8 cellular contexts compared by ENCODE assay signal in the genomic region with DNA sequence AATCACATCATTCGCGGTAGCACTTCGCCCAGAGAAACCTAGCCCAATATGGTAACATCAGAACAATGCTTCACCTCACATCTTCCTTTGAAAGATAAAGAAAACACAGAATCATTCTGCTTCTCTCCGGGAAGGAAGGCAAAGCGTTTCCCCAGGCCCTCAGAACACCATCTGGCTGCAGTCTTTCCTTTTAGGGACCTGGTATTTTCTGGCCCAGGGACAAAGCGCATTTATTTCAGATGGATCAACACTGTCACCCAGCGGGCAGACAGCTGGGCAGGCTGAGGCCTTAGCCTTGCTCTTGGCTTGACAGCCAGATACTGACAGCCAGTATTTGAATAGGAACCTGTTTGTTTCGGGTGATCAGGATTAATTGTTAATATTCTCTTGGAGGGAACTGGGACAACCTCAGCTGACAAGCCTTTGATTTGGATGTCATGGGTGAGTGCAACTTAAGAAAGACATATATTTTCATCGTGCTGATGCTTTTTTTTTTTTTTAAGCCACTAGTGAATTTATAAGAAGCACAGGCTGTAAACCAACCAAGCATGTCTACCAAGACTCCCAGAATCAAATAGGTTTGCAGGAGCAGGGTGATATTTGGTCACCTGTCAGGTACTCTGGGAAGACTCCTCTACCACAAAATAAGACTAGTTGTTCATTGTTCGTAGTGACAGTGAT.
DNase-seq lines count a peak whose midpoint lies in the region; ATAC-seq lines count a peak whose summit lies in the region.

No MANE protein-coding gene starts in this region.

- no peak for ATAC-seq in HG02571 (IDR thresholded peaks at IDR 0.05; ENCODE audit: unreplicated experiment)
- ATAC-seq in HG03469 (IDR thresholded peaks at IDR 0.05; ENCODE audit: unreplicated experiment), result no peak
- ATAC-seq in GM18519 (IDR thresholded peaks at IDR 0.05; ENCODE audit: low FRiP score, unreplicated experiment), result no peak

- peak; percentile 83 for DNase-seq in GM03348 (ENCODE audit: low spot score)
- peak; percentile 74 for DNase-seq in NCI-H2227 treated with DMSO at 0.1 percent for 48 hours (lab: John Stamatoyannopoulos, UW)
- peak; percentile 79 for DNase-seq in brain pericyte (ENCODE audit: low read depth, low spot score)
- DNase-seq in iPS DF 4.7 (ENCODE audit: extremely low read depth, low spot score), result peak; percentile 86
- peak; percentile 62 for DNase-seq in skeletal muscle cell (ENCODE audit: low read depth)

- H3K4me3 ChIP-seq in skeletal muscle cell (ENCODE audit: low read depth, low read length), result no peak overlapping the region
